19 cellular contexts compared by ENCODE assay signal in the genomic region with DNA sequence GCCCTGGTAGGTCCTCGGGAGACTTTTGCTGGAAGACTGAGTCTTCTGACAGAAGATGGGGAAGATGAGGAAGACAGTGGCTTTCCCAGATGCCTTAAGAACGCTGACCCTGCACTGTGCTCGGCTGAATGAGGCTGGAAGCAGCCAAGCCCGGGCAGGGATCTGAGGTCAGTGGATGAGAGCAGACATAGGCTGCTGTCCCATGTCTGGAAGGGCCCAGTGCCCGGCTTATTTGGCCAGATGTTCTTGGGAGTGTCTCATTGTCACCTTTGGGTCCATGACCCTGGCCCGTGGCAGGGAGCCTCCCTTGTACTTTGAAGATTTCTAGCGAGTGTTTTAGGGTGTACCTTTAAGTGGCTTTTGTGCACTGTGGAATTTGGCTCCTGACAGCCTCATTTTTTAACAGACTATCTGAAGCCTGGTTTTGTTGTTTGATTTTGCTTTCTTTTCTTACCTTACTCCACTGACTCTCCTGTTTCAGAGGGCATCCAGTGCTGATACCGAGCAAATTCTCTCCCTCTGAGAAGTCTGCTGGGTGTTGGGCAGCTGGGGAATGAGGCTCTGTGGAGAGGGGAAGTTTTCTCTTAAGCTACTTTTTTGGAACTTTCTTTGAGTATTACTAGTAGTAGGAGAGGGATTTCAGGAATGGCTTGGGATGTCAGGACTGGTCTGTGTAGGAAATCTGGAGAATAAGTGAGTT.
DNase-seq lines count a peak whose midpoint lies in the region; ATAC-seq, FAIRE-seq and TF ChIP-seq lines count a peak whose summit lies in the region.
"Had no signal": no experiment of that assay in that cellular context is flagged by ENCODE, and none has a peak within 500 bp of the region (broad histone marks: within the 10 kb centered on the region; RNA-seq: fewer than 3 reads in every experiment).

No MANE protein-coding gene starts in this region.

- H3K4me1 ChIP-seq in SK-N-SH (ENCODE audit: control insufficient read depth in 1 of 2, insufficient read depth in 2 of 2, low read depth in 1 of 2, low read length in 1 of 2) (peaks cover 0 to 5% of the 10 kb centered on the region in 2 experiments; a peak in 2 of 4 replicates), right atrium auricular region (peaks cover 0 to 8% of the 10 kb centered on the region in 2 donors), aorta (ENCODE audit: control insufficient read depth in 1 of 2, insufficient read depth in 2 of 2, low read length in 2 of 2) (peaks cover 2 to 7% of the 10 kb centered on the region in 2 donors), small intestine (ENCODE audit: control insufficient read depth in 2 of 2, insufficient read depth in 1 of 2, low read depth in 1 of 2, low read length in 1 of 2) (no peaks in the 10 kb centered on the region)
- H3K4me1 ChIP-seq: Peyer's patch had no signal

- no peak for TF ChIP-seq RAD21 in SK-N-SH (IDR thresholded peaks at IDR 0.05; ENCODE audit: low read length)

- ATAC-seq in SK-N-SH treated with all-trans-retinoic acid at 6 μM for 48 hours, result peak; percentile 36; the same call in 2 of the 3 replicates
- ATAC-seq in aorta (ENCODE audit: low FRiP score), result peak; percentile 70
- ATAC-seq: activated naive CD4-positive, alpha-beta T cell treated with anti-CD3 and anti-CD28 coated beads, Interleukin-2, amount 50 U/mL, for 72 hours; left colon; naive thymus-derived CD8-positive, alpha-beta T cell had no signal

- no peaks in the 10 kb centered on the region for H3K9me2 ChIP-seq in SK-N-SH

- TF ChIP-seq CTCF in SK-N-SH (IDR thresholded peaks at IDR 0.05), result no peak
- no peak for TF ChIP-seq CTCF in right atrium auricular region (IDR thresholded peaks at IDR 0.05)

- DNase-seq in SK-N-SH (no peak), right atrium auricular region (ENCODE audit: low spot score) (peak; percentile 71), putamen (ENCODE audit: low spot score) (peak; percentile 18), aorta (peak in 1 of 2 donors; percentile 55), H7 (no peak), cerebellar nuclear complex (lab: John Stamatoyannopoulos, UW) (no peak), small intestine (no peak)
- DNase-seq: activated CD4-positive, alpha-beta T cell treated with anti-CD3 and anti-CD28 coated beads, Interleukin-2, amount 10 ng/mL, durations not matched to agents 7 days and 5 days; activated T-cell treated with anti-CD3 and anti-CD28 coated beads, Interleukin-2, amount 50 U/mL, for 24 hours; DMS79; left colon; naive thymus-derived CD8-positive, alpha-beta T cell; NCI-H748 treated with DMSO at 0.1 percent for 48 hours; Peyer's patch had no signal

- no peak for TF ChIP-seq EP300 in SK-N-SH (IDR thresholded peaks at IDR 0.05; ENCODE audit: borderline replicate concordance in 1 of 2, low read depth in 1 of 2, low read length in 1 of 2)

- H3K36me3 ChIP-seq in SK-N-SH (replicated peaks in 1 of 2; ENCODE audit: control insufficient read depth in 1 of 2, insufficient read depth in 2 of 2, low read length in 1 of 2) (no peaks in the 10 kb centered on the region), right atrium auricular region (no peaks in the 10 kb centered on the region), aorta (ENCODE audit: control insufficient read depth in 1 of 2, insufficient read depth in 2 of 2, low read length in 1 of 2) (no peaks in the 10 kb centered on the region), H7 (replicated peaks; ENCODE audit: control insufficient read depth, insufficient read depth, low read length) (no peaks in the 10 kb centered on the region), small intestine (ENCODE audit: control insufficient read depth in 2 of 2, insufficient read depth in 2 of 2, low read length in 2 of 2) (no peaks in the 10 kb centered on the region)
- H3K36me3 ChIP-seq: Peyer's patch had no signal

- H2AFZ ChIP-seq in SK-N-SH (ENCODE audit: low read depth), result no peak overlapping the region

- H3K27ac ChIP-seq in SK-N-SH (ENCODE audit: low read depth in 2 of 2, low read length in 1 of 2), result no peak overlapping the region
- peak overlapping the region; percentile 46 to 66 for H3K27ac ChIP-seq in right atrium auricular region
- H3K27ac ChIP-seq in aorta (ENCODE audit: low read depth in 1 of 2, low read length in 2 of 2), result peak overlapping the region in 1 of 2 donors; percentile 3
- no peak overlapping the region for H3K27ac ChIP-seq in small intestine (ENCODE audit: low read depth in 1 of 2, low read length in 1 of 2)
- H3K27ac ChIP-seq: 22Rv1, C4-2B had no signal

- H3K4me3 ChIP-seq in SK-N-SH (ENCODE audit: low read depth in 2 of 2, low read length in 1 of 2) (no peak overlapping the region), right atrium auricular region (no peak overlapping the region), aorta (ENCODE audit: low read length in 2 of 2) (no peak overlapping the region), H7 (ENCODE audit: insufficient read depth, low read depth, low read length) (no peak overlapping the region), small intestine (ENCODE audit: low read depth in 1 of 2, low read length in 2 of 2) (no peak overlapping the region)
- H3K4me3 ChIP-seq: Peyer's patch had no signal

- H3F3A ChIP-seq in SK-N-SH (replicated peaks; ENCODE audit: insufficient read depth), result no peaks in the 10 kb centered on the region

- CTCF ChIA-PET in SK-N-SH (lab: Yijun Ruan, JAX), result interaction anchor here (1.3 kb wide), 1 partner anchor 175 kb away, joined by 3 read pairs; no protein-coding TSS in a partner anchor

- no peak overlapping the region for H3K4me2 ChIP-seq in SK-N-SH

- no peaks in the 10 kb centered on the region for H3K27me3 ChIP-seq in SK-N-SH (ENCODE audit: insufficient read depth)
- H3K27me3 ChIP-seq in right atrium auricular region, result no peaks in the 10 kb centered on the region
- no peaks in the 10 kb centered on the region for H3K27me3 ChIP-seq in aorta (ENCODE audit: control insufficient read depth in 1 of 2, insufficient read depth in 2 of 2, low read length in 1 of 2)
- no peaks in the 10 kb centered on the region for H3K27me3 ChIP-seq in H7 (ENCODE audit: control insufficient read depth, insufficient read depth, low read length)
- no peaks in the 10 kb centered on the region for H3K27me3 ChIP-seq in small intestine (ENCODE audit: control insufficient read depth in 2 of 2, insufficient read depth in 2 of 2, low read length in 2 of 2)
- H3K27me3 ChIP-seq: Peyer's patch had no signal

- H3K9me3 ChIP-seq in SK-N-SH, result no peaks in the 10 kb centered on the region
- H3K9me3 ChIP-seq in right atrium auricular region, result no peaks in the 10 kb centered on the region
- no peaks in the 10 kb centered on the region for H3K9me3 ChIP-seq in aorta (ENCODE audit: control insufficient read depth, low read length)
- no peaks in the 10 kb centered on the region for H3K9me3 ChIP-seq in small intestine (ENCODE audit: control insufficient read depth, low read depth)
- H3K9me3 ChIP-seq: Peyer's patch had no signal

- FAIRE-seq in small intestine (lab: Jason Lieb, UNC), result no peak
- FAIRE-seq: GM18507 had no signal

- H3K79me2 ChIP-seq in SK-N-SH (ENCODE audit: insufficient read depth), result no peaks in the 10 kb centered on the region

- no peak overlapping the region for H3K9ac ChIP-seq in SK-N-SH

- intact Hi-C loops in aorta (cut with DNase I), result no loop called here

- no peaks in the 10 kb centered on the region for H4K20me1 ChIP-seq in SK-N-SH (ENCODE audit: insufficient read depth)

- WGBS in SK-N-SH (ENCODE audit: low lambda C conversion rate), result 47% methylated on average over 8 of the region's 8 CpGs
- WGBS in aorta, 2 donors, result 4 to 13% methylated on average over 8 of the region's 8 CpGs
- 48 to 65% (median 55%) methylated on average over 8 of the region's 8 CpGs for WGBS in small intestine, 3 donors

- POLR2A ChIA-PET in SK-N-SH (lab: Yijun Ruan, JAX), result no interaction called here

TF ChIP-seq in SK-N-SH treated with all-trans-retinoic acid at 6 μM for 48 hours, 23 proteins besides CTCF, POLR2A, EP300 and RAD21 (continues in another document):
- no peak for TF ChIP-seq PPARA (CRISPR knock-in tag; IDR thresholded peaks at IDR 0.05; ENCODE audit: borderline replicate concordance)
- TF ChIP-seq, protein P1, sequence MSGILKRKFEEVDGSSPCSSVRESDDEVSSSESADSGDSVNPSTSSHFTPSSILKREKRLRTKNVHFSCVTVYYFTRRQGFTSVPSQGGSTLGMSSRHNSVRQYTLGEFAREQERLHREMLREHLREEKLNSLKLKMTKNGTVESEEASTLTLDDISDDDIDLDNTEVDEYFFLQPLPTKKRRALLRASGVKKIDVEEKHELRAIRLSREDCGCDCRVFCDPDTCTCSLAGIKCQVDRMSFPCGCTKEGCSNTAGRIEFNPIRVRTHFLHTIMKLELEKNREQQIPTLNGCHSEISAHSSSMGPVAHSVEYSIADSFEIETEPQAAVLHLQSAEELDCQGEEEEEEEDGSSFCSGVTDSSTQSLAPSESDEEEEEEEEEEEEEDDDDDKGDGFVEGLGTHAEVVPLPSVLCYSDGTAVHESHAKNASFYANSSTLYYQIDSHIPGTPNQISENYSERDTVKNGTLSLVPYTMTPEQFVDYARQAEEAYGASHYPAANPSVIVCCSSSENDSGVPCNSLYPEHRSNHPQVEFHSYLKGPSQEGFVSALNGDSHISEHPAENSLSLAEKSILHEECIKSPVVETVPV (CRISPR knock-in tag; IDR thresholded peaks at IDR 0.05), result no peak

TF ChIP-seq in SK-N-SH, 30 proteins besides CTCF, POLR2A, EP300 and RAD21 (continues in another document):
- TF ChIP-seq TAF1 (IDR thresholded peaks at IDR 0.05; ENCODE audit: borderline replicate concordance, low read depth, low read length) (no peak), MEF2A (IDR thresholded peaks at IDR 0.05; ENCODE audit: borderline replicate concordance, low read depth) (no peak), FOXM1 (IDR thresholded peaks at IDR 0.05; ENCODE audit: low read depth) (no peak), EZH2phosphoT487 (IDR thresholded peaks at IDR 0.05; ENCODE audit: borderline replicate concordance, low read depth) (no peak), NFIC (IDR thresholded peaks at IDR 0.05; ENCODE audit: borderline replicate concordance) (no peak)
- TF ChIP-seq, protein P2, sequence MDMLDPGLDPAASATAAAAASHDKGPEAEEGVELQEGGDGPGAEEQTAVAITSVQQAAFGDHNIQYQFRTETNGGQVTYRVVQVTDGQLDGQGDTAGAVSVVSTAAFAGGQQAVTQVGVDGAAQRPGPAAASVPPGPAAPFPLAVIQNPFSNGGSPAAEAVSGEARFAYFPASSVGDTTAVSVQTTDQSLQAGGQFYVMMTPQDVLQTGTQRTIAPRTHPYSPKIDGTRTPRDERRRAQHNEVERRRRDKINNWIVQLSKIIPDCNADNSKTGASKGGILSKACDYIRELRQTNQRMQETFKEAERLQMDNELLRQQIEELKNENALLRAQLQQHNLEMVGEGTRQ (IDR thresholded peaks at IDR 0.05; ENCODE audit: borderline replicate concordance, low read depth, low read length), result no peak

Comparison
In these comparisons a context has a peak if more than half of its experiments do, and no peak if none do; other contexts are left out.
1. DNase-seq: peak in right atrium auricular region (single experiment) and putamen (single experiment); none in SK-N-SH (single experiment), H7 (single experiment), cerebellar nuclear complex (0 of 2) and small intestine (single experiment).
2. H3K27ac ChIP-seq: peak in right atrium auricular region (2 of 2); none in SK-N-SH (0 of 2) and small intestine (0 of 2).